8 cellular contexts compared by ENCODE assay signal in genomic region chr12:8031872-8032241, GRCh38. TPM values are rescaled to one million over a fixed set of nuclear protein-coding genes. Genes with fewer than 3 reads are reported as not detected.
A peak's percentile ranks its signal among the peaks of the same experiment; 100 is the strongest.
DNase-seq lines count a peak whose midpoint lies in the region; ATAC-seq and TF ChIP-seq lines count a peak whose summit lies in the region.

No MANE protein-coding gene starts in this region.

- peaks cover 55% of the 10 kb centered on the region for H3K4me1 Mint-ChIP-seq in activated T-cell treated with anti-CD3 and anti-CD28 coated beads, Interleukin-2, amount 50 U/mL, for 72 hours (ENCODE audit: low read depth)
- H3K4me1 Mint-ChIP-seq in type B pancreatic cell (ENCODE audit: unreplicated experiment), result peaks cover 15% of the 10 kb centered on the region

- H3K4me1 ChIP-seq in adrenal gland (replicated peaks in 1 of 2) (peaks cover 16 to 42% of the 10 kb centered on the region in 2 donors), right lobe of liver (peaks cover 0 to 37% (median 7%) of the 10 kb centered on the region in 4 donors)

- H3K27ac ChIP-seq in adrenal gland (peak overlapping the region in 4 of 5 donors; percentile 78 to 98 (median 93)), right lobe of liver (peak overlapping the region; percentile 80 to 94 (median 93))

- H3K27me3 ChIP-seq in adrenal gland, result no peaks in the 10 kb centered on the region
- H3K27me3 ChIP-seq in right lobe of liver, result no peaks in the 10 kb centered on the region

- H3K9me3 ChIP-seq in adrenal gland (replicated peaks in 1 of 3) (no peaks in the 10 kb centered on the region), right lobe of liver (no peaks in the 10 kb centered on the region)

- H3K9me3 Mint-ChIP-seq in activated T-cell treated with anti-CD3 and anti-CD28 coated beads, Interleukin-2, amount 50 U/mL, for 72 hours, result no peaks in the 10 kb centered on the region
- H3K9me3 Mint-ChIP-seq in type B pancreatic cell, result no peaks in the 10 kb centered on the region

- H3K4me3 Mint-ChIP-seq in activated T-cell treated with anti-CD3 and anti-CD28 coated beads, Interleukin-2, amount 50 U/mL, for 72 hours, result peak overlapping the region; percentile 83 to 94
- H3K4me3 Mint-ChIP-seq in type B pancreatic cell, result peak overlapping the region; percentile 87

- no peak for ATAC-seq in activated T-cell treated with anti-CD3 and anti-CD28 coated beads, Interleukin-2, amount 50 U/mL, for 72 hours (replicated peaks in 1 of 2)
- no peak for ATAC-seq in right lobe of liver
- ATAC-seq in HG03460 (IDR thresholded peaks at IDR 0.05; ENCODE audit: unreplicated experiment), result no peak

- H3K4me3 ChIP-seq in adrenal gland (peak overlapping the region in 2 of 4 donors; percentile 89 to 98), right lobe of liver (peak overlapping the region; percentile 70 to 98 (median 97))

- H3K27ac Mint-ChIP-seq in activated T-cell treated with anti-CD3 and anti-CD28 coated beads, Interleukin-2, amount 50 U/mL, for 72 hours, result peak overlapping the region; percentile 89
- H3K27ac Mint-ChIP-seq in type B pancreatic cell, result peak overlapping the region; percentile 41

- TF ChIP-seq POLR2A in adrenal gland (IDR thresholded peaks at IDR 0.05) (no peak), right lobe of liver (IDR thresholded peaks at IDR 0.05) (no peak)

- H3K27me3 Mint-ChIP-seq in activated T-cell treated with anti-CD3 and anti-CD28 coated beads, Interleukin-2, amount 50 U/mL, for 72 hours (ENCODE audit: low read depth), result no peaks in the 10 kb centered on the region
- H3K27me3 Mint-ChIP-seq in type B pancreatic cell, result no peaks in the 10 kb centered on the region

- no peak for DNase-seq in activated T-cell treated with anti-CD3 and anti-CD28 coated beads, Interleukin-2, amount 50 U/mL, for 72 hours
- DNase-seq in activated T-cell treated with anti-CD3 and anti-CD28 coated beads, Interleukin-2, amount 50 U/mL, for 48 hours, result no peak
- DNase-seq in adrenal gland, result no peak
- no peak for DNase-seq in right lobe of liver
- DNase-seq in type B pancreatic cell (ENCODE audit: extremely low spot score, unreplicated experiment), result no peak
- DNase-seq in retina, result no peak
- no peak for DNase-seq in NCI-H524 (lab: John Stamatoyannopoulos, UW)

- intact Hi-C loops in adrenal gland (cut with DNase I), result no loop called here
- intact Hi-C loops in right lobe of liver (cut with DNase I), result loop anchor here in 1 of 2 donors (10.0 kb wide), 1 partner anchor 53 kb away; the partner anchor contains the start of gene NECAP1

- WGBS in adrenal gland, 4 donors, result 28 to 32% (median 29%) methylated on average over 5 of the region's 5 CpGs
- WGBS in right lobe of liver (ENCODE audit: insufficient coverage, low coverage, low lambda C conversion rate, missing lambda C conversion rate), result 33% methylated on average over 3 of the region's 5 CpGs

- H3K36me3 ChIP-seq in adrenal gland (replicated peaks in 1 of 2) (peaks cover 0 to 4% of the 10 kb centered on the region in 2 donors), right lobe of liver (no peaks in the 10 kb centered on the region)

- TF ChIP-seq CTCF in adrenal gland (IDR thresholded peaks at IDR 0.05) (no peak), right lobe of liver (IDR thresholded peaks at IDR 0.05) (no peak), type B pancreatic cell (conservative IDR thresholded peaks at IDR 0.05) (no peak)

- peaks cover 0 to 2% of the 10 kb centered on the region in 2 donors for H3K36me3 Mint-ChIP-seq in activated T-cell treated with anti-CD3 and anti-CD28 coated beads, Interleukin-2, amount 50 U/mL, for 72 hours (ENCODE audit: insufficient read depth in 2 of 2)
- H3K36me3 Mint-ChIP-seq in type B pancreatic cell, result peaks cover 5% of the 10 kb centered on the region

RNA-seq across cellular contexts. Expression of gene FOXJ2, which starts 0.7 kb away (rescaled TPM):
- 10 to 100 TPM; 26.6 to 27.8 TPM for total RNA-seq in activated T-cell treated with anti-CD3 and anti-CD28 coated beads, Interleukin-2, amount 50 U/mL, for 72 hours
- total RNA-seq in adrenal gland (10 to 100 TPM in 7 of 8 donors, 1 to 10 TPM in 1; 8.6 to 20.8 (median 15.3) TPM), right lobe of liver (1 to 10 TPM; 4.4 to 5.7 (median 4.8) TPM), type B pancreatic cell (ENCODE audit: low replicate concordance) (15.6 and 35.5 TPM in 2 replicates)
- 10 to 100 TPM in 2 of 3 donors, 1 to 10 TPM in 1; 7.1 to 13.8 (median 11.7) TPM for polyA plus RNA-seq in adrenal gland

RNA-seq across cellular contexts. Expression of gene C3AR1, which starts 34.3 kb away (rescaled TPM):
- total RNA-seq in activated T-cell treated with anti-CD3 and anti-CD28 coated beads, Interleukin-2, amount 50 U/mL, for 72 hours, result under 1 TPM; 0.19 to 0.79 TPM
- total RNA-seq in adrenal gland, result 10 to 100 TPM in 7 of 8 donors, 1 to 10 TPM in 1; 3.3 to 40.3 (median 26.8) TPM
- polyA plus RNA-seq in adrenal gland, result 10 to 100 TPM in 1 of 3 donors, 1 to 10 TPM in 2; 5.9 to 15.7 (median 9.3) TPM
- total RNA-seq in right lobe of liver, result 10 to 100 TPM in 1 of 6 experiments, 1 to 10 TPM in 5; 2.0 to 11.9 (median 3.8) TPM
- not detected in 2 replicates for total RNA-seq in type B pancreatic cell (ENCODE audit: low replicate concordance)

RNA-seq across cellular contexts. Expression of gene NECAP1, which starts 50.2 kb away (rescaled TPM):
- 10 to 100 TPM; 34.2 to 43.5 TPM for total RNA-seq in activated T-cell treated with anti-CD3 and anti-CD28 coated beads, Interleukin-2, amount 50 U/mL, for 72 hours
- 10 to 100 TPM; 24.4 to 99.9 (median 53.6) TPM for total RNA-seq in adrenal gland
- 10 to 100 TPM; 13.5 to 81.1 (median 22.3) TPM for polyA plus RNA-seq in adrenal gland
- total RNA-seq in right lobe of liver, result 10 to 100 TPM; 12.9 to 32.1 (median 17.1) TPM
- total RNA-seq in type B pancreatic cell (ENCODE audit: low replicate concordance), result 26.9 and 61.4 TPM in 2 replicates
